ENCODE assay signal across 20 cellular contexts in the genomic region with DNA sequence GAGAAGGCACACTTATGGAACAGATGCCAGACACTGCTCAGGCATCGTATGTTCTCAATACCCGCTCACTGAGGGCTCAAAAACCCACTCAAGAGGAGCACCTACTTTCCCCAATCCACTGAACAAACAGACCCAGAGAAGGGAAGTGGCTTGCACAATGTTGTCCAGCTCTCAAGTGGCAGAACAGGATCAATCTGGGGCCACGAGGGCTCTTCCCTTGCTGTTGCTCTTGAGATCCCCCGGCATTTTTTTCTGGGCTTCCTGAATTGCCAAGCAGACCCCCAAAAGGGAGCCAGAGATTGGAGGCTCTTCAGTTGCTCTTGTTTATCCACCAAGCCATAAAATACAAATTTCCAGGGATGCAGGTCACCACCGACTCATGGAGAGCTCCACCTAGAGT.
"Had no signal": no experiment of that assay in that cellular context is flagged by ENCODE, and none has a peak within 500 bp of the region (broad histone marks: within the 10 kb centered on the region; RNA-seq: fewer than 3 reads in every experiment).

No MANE protein-coding gene starts in this region.

- H3K4me2 ChIP-seq: hepatocyte, neural progenitor cell had no signal

- DNase-seq: dorsolateral prefrontal cortex; effector CD4-positive, alpha-beta T cell; gastrocnemius medialis; heart left ventricle; kidney; mammary epithelial cell; mesendoderm; midbrain; naive thymus-derived CD4-positive, alpha-beta T cell; right lobe of liver; small intestine; stimulated activated CD4-positive, alpha-beta T cell treated with anti-CD3 and anti-CD28 coated beads, Interleukin-15, amount 100 ng/mL, for 24 hours; stimulated activated CD4-positive, alpha-beta T cell treated with anti-CD3 and anti-CD28 coated beads, Interleukin-2, amount 100 ng/mL, for 48 hours; stimulated activated naive B cell treated with anti-CD40 and anti-IgM and Interleukin-4, amounts not matched to agents 10 μg/mL and 1 μg/mL and 100 μg/mL, for 72 hours; transverse colon had no signal

- H3K27ac ChIP-seq: dorsolateral prefrontal cortex, gastrocnemius medialis, heart left ventricle, hepatocyte, neural progenitor cell, parathyroid adenoma, right lobe of liver, thoracic aorta, transverse colon had no signal

- H3K4me1 ChIP-seq: gastrocnemius medialis, neural progenitor cell, parathyroid adenoma, transverse colon had no signal

- H3K4me3 ChIP-seq: dorsolateral prefrontal cortex, gastrocnemius medialis, heart left ventricle, hepatocyte, neural progenitor cell, right lobe of liver, thoracic aorta, transverse colon had no signal

- H3K79me2 ChIP-seq: hepatocyte, parathyroid adenoma had no signal

- H3K9ac ChIP-seq: neural progenitor cell, parathyroid adenoma had no signal

- H3K9me3 ChIP-seq: gastrocnemius medialis, heart left ventricle, right lobe of liver, thoracic aorta, transverse colon had no signal

- H3K36me3 ChIP-seq: gastrocnemius medialis, heart left ventricle, neural progenitor cell, right lobe of liver, thoracic aorta, transverse colon had no signal

- ATAC-seq: gastrocnemius medialis; heart left ventricle; left lobe of liver; naive thymus-derived CD4-positive, alpha-beta T cell; right lobe of liver; stimulated activated naive B cell treated with anti-CD40 and anti-IgM and Interleukin-4, amounts not matched to agents 10 μg/mL and 1 μg/mL and 100 μg/mL, for 72 hours had no signal

- H2AFZ ChIP-seq: hepatocyte, neural progenitor cell, parathyroid adenoma had no signal

- H3K27me3 ChIP-seq: gastrocnemius medialis, hepatocyte, neural progenitor cell, right lobe of liver, transverse colon had no signal
